Comparison of ENCODE assay signal across 1 cellular context in genomic region chr13:27125357-27126282, GRCh38.
TF ChIP-seq lines count a peak whose summit lies in the region.

No MANE protein-coding gene starts in this region.

TF ChIP-seq in K562, 482 proteins besides CTCF, POLR2A, EP300 and RAD21 (continued from another document and continues in another):
- TF ChIP-seq ZNF407 (IDR thresholded peaks at IDR 0.05; ENCODE audit: low read depth) = no peak
- no peak for TF ChIP-seq ZNF224 (CRISPR knock-in tag; IDR thresholded peaks at IDR 0.05)
- TF ChIP-seq EZH2 (IDR thresholded peaks at IDR 0.05; ENCODE audit: borderline replicate concordance, low read depth, low read length) = no peak
- TF ChIP-seq HEY1 (CRISPR knock-in tag; IDR thresholded peaks at IDR 0.05; ENCODE audit: borderline replicate concordance) = no peak
- 0 out of 2 replicates have a peak, but pooled peaks have one; percentile 29 for TF ChIP-seq CHD2 (IDR thresholded peaks at IDR 0.05; ENCODE audit: low read depth, low read length)
- no peak for TF ChIP-seq ETS2 (tag; IDR thresholded peaks at IDR 0.05; ENCODE audit: borderline replicate concordance, poor library complexity, severe bottlenecking)
- no peak for TF ChIP-seq SIX5 (IDR thresholded peaks at IDR 0.05; ENCODE audit: borderline replicate concordance in 1 of 2, insufficient read depth in 1 of 2, low read depth in 1 of 2, low read length in 2 of 2)
- peak in 1 of 2 experiments; percentile 52; a peak in 1 of 4 replicates for TF ChIP-seq ZNF639 (CRISPR knock-in tag; conservative IDR thresholded peaks at IDR 0.05 in 1 of 2, IDR thresholded peaks at IDR 0.05 in 1 of 2)
- TF ChIP-seq PRPF4 (IDR thresholded peaks at IDR 0.05; ENCODE audit: insufficient read depth, low read depth, low read length, poor library complexity, severe bottlenecking) = no peak
- TF ChIP-seq CUX1 (CRISPR knock-in tag; IDR thresholded peaks at IDR 0.05) = no peak
- TF ChIP-seq CHAMP1 (IDR thresholded peaks at IDR 0.05) = peak; percentile 74; the same call in 1 of the 2 replicates
- TF ChIP-seq SMAD3 (CRISPR knock-in tag; conservative IDR thresholded peaks at IDR 0.05) = no peak
- TF ChIP-seq HOXB6 (CRISPR knock-in tag; IDR thresholded peaks at IDR 0.05; ENCODE audit: borderline replicate concordance) = no peak
- no peak for TF ChIP-seq IRF9 (tag; IDR thresholded peaks at IDR 0.05)
- TF ChIP-seq POLR3A (IDR thresholded peaks at IDR 0.05; ENCODE audit: borderline replicate concordance, extremely low read depth, insufficient read depth, insufficient read length) = no peak
- TF ChIP-seq ZNF232 (CRISPR knock-in tag; IDR thresholded peaks at IDR 0.05) = no peak
- no peak for TF ChIP-seq ZNF717 (CRISPR knock-in tag; IDR thresholded peaks at IDR 0.05)
- TF ChIP-seq POLR2AphosphoS5 (IDR thresholded peaks at IDR 0.05; ENCODE audit: control insufficient read depth, insufficient read depth, low read depth, low read length) = peak; percentile 34; the same call in 1 of the 2 replicates
- TF ChIP-seq ZBTB40 (IDR thresholded peaks at IDR 0.05) = 0 out of 2 replicates have a peak, but pooled peaks have one; percentile 15
- TF ChIP-seq ZBTB40 (CRISPR knock-in tag; IDR thresholded peaks at IDR 0.05) = no peak
- TF ChIP-seq YY1 (IDR thresholded peaks at IDR 0.05; ENCODE audit: borderline replicate concordance in 1 of 3, control insufficient read depth in 1 of 3, extremely low read depth in 1 of 3, insufficient read depth in 3 of 3, insufficient read length in 1 of 3, insufficient replicate concordance in 2 of 3, low read depth in 1 of 3, low read length in 2 of 3) = peak; percentile 61 to 90 (median 80)
- no peak for TF ChIP-seq ELF1 (tag; IDR thresholded peaks at IDR 0.05)
